In genomic region chr15:91963051-91963450, GRCh38 we compare ENCODE assay signal across 21 cellular contexts.
"Had no signal": no experiment of that assay in that cellular context is flagged by ENCODE, and none has a peak within 500 bp of the region (broad histone marks: within the 10 kb centered on the region; RNA-seq: fewer than 3 reads in every experiment).

No MANE protein-coding gene starts in this region.

- H3K27me3 Mint-ChIP-seq: IgD-negative memory B cell had no signal

- DNase-seq: Kasumi-1, MM.1S, NCI-H1092 treated with DMSO at 0.1 percent for 48 hours, NCI-H1417, NCI-H1436 treated with DMSO at 0.1 percent for 48 hours, NCI-H1694, NCI-H187 treated with DMSO at 0.1 percent for 48 hours, NCI-H2029 treated with DMSO at 0.1 percent for 48 hours, NCI-H2171 treated with DMSO at 0.1 percent for 48 hours, NCI-H345, NCI-H446 treated with DMSO at 0.1 percent for 48 hours, NCI-H524, NCI-H526 treated with DMSO at 0.1 percent for 48 hours, NCI-H748 treated with DMSO at 0.1 percent for 48 hours, RPMI8226, SHP77 had no signal

- H3K27ac Mint-ChIP-seq: IgD-negative memory B cell had no signal

- H3K4me3 Mint-ChIP-seq: IgD-negative memory B cell had no signal

- ATAC-seq: K562, SK-N-SH treated with all-trans-retinoic acid at 6 μM for 48 hours had no signal

- H3K27ac ChIP-seq: HL-60, KMS-11 had no signal

- H3K4me1 Mint-ChIP-seq: IgD-negative memory B cell had no signal

- H3K4me3 ChIP-seq: K562 had no signal

- H3K36me3 Mint-ChIP-seq: IgD-negative memory B cell had no signal
